ENCODE assay signal across 13 cellular contexts in the genomic region with DNA sequence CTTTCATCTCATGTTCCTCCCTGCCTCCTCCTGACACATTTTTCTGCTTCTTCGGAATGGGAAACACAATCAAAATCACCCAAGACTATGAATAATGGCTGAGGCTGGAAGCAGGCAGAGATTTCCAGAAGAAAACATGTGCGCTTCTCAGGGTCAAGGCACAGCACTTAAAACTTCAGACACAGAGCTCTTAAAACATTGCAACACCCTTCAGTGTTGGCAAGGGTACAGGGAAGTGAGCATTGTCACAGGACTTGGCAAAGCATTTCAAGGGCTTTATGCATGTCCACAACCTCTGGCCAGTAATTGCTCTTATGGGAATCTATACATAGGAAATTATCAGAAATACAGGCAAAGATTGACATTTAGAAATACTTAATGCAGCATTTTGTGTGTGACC.
"Had no signal": no experiment of that assay in that cellular context is flagged by ENCODE, and none has a peak within 500 bp of the region (broad histone marks: within the 10 kb centered on the region; RNA-seq: fewer than 3 reads in every experiment).

No MANE protein-coding gene starts in this region.

- H3K9me3 ChIP-seq: adrenal gland, vagina had no signal

- H3K4me1 ChIP-seq: adrenal gland, vagina had no signal

- H3K4me3 ChIP-seq: adrenal gland, cardiac muscle cell, vagina had no signal

- H3K27me3 ChIP-seq: adrenal gland, cardiac muscle cell, vagina had no signal

- ATAC-seq: activated CD8-positive, alpha-beta T cell treated with anti-CD3 and anti-CD28 coated beads for 36 hours; WTC11 had no signal

- DNase-seq: activated CD4-positive, alpha-beta T cell treated with anti-CD3 and anti-CD28 coated beads for 4 hours; activated CD8-positive, alpha-beta T cell treated with anti-CD3 and anti-CD28 coated beads for 36 hours; activated effector memory CD4-positive, alpha-beta T cell treated with anti-CD3 and anti-CD28 coated beads, Interleukin-2, amount 50 U/mL, for 16 hours; activated T-cell treated with anti-CD3 and anti-CD28 coated beads, Interleukin-2, amount 50 U/mL, for 48 hours; foreskin melanocyte; mesendoderm; nucleus accumbens; stimulated activated CD4-positive, alpha-beta T cell treated with anti-CD3 and anti-CD28 coated beads, Interleukin-1b, Interleukin-23, amount 100 ng/mL, for 48 hours; T-helper 2 cell had no signal

- H3K36me3 ChIP-seq: adrenal gland, cardiac muscle cell, vagina had no signal

- H3K27ac ChIP-seq: adrenal gland, cardiac muscle cell, vagina had no signal
